13 cellular contexts compared by ENCODE assay signal in genomic region chr10:49298990-49299815, GRCh38. TPM values are rescaled to one million over a fixed set of nuclear protein-coding genes. Genes with fewer than 3 reads are reported as not detected.
DNase-seq lines count a peak whose midpoint lies in the region; ATAC-seq lines count a peak whose summit lies in the region.
"Had no signal": no experiment of that assay in that cellular context is flagged by ENCODE, and none has a peak within 500 bp of the region (broad histone marks: within the 10 kb centered on the region; RNA-seq: fewer than 3 reads in every experiment).

A gene with protein sequence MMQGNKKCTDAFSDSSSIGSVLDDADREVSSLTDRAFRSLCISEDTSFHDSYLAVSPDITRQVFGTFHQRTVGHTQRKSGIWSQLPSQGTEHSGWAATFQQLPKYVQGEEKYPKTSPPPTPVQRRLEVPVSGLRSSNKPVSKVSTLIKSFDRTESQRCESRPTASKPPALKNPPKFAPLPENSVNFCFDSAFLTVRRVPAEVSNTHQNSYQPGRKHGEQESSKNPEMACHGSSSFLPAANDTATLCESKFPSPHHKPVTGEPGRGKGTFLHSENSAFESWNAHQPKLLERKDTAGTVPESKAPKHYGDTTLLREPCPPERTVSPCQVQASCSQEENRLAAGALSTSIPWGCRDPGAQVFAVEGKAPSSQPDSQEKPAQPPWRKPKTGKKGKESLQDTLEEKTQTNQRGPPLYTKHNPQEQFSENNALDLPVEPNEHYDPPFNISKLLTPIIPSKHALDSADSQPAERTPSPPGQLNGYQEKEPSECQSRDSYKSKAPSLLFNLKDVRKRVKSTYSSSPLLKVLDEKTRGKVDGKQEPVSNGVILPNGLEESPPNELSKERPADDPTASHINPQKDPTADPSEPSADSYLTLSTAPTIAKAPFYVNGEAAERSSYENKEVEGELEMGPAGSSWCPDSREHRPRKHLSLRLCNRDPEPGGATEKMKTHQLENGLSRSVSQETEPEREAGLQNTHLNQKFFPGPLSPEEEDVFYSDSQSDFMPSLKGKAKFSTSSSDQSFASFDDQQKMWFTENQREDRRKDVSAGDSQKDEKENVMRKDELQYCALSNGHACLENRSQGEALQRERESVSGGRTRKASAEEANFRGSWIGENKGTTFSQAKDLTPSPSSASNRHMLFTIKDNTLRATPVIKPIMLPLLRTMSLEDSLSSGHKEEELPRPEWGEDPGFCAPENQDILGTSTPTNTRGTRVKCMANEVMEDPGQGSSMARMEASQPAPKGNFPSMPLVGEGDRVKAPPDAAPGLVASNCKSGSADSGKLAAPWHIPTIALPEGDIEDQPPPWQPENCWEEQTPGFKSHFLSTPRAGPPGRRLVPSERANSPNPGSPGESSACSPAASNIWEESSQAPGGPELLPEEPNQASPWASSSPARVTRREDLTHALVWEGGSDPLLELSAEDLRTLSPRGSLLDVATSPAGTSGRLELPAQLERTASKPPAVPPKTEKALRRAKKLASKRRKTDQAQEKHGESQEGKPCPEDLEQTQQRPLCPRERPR (N-terminal part only) (plus strand): TSS chr10:49299170. CDS start chr10:49322546, 23,376 bp downstream.

- peaks cover 30% of the 10 kb centered on the region for H3K4me1 ChIP-seq in SJCRH30

- peak; percentile 67 to 82 for DNase-seq in SJCRH30
- DNase-seq in iPS-NIHi7 (ENCODE audit: extremely low spot score), result peak; percentile 30
- peak; percentile 28 for DNase-seq in smooth muscle cell of the brain vasculature (ENCODE audit: low read depth, low spot score)
- DNase-seq in pons (ENCODE audit: low spot score), result no peak
- DNase-seq in KG1 (lab: John Stamatoyannopoulos, UW), result no peak
- DNase-seq in activated CD4-positive, alpha-beta T cell treated with anti-CD3 and anti-CD28 coated beads, Interleukin-2, amount 10 ng/mL, durations not matched to agents 7 days and 5 days, result no peak
- DNase-seq: activated CD4-positive, alpha-beta T cell treated with anti-CD3 and anti-CD28 coated beads, Interleukin-2, amount 10 ng/mL, durations not matched to agents 24 days and 14 days; stimulated activated CD4-positive, alpha-beta T cell treated with anti-CD3 and anti-CD28 coated beads, Interleukin-1b, Interleukin-23, amount 100 ng/mL, for 48 hours; T-helper 1 cell had no signal

- H3K27me3 Mint-ChIP-seq in activated CD4-positive, alpha-beta T cell treated with anti-CD3 and anti-CD28 coated beads, Interleukin-2, amount 10 ng/mL, durations not matched to agents 7 days and 5 days, result peaks cover 2% of the 10 kb centered on the region
- H3K27me3 Mint-ChIP-seq: stimulated activated naive CD8-positive, alpha-beta T cell treated with anti-CD3 and anti-CD28 coated beads, Interleukin-15, Interleukin-2, amounts not matched to agents 100 ng/mL and 50 ng/mL, for 24 hours had no signal

- no peaks in the 10 kb centered on the region for H3K9me3 Mint-ChIP-seq in activated CD4-positive, alpha-beta T cell treated with anti-CD3 and anti-CD28 coated beads, Interleukin-2, amount 10 ng/mL, durations not matched to agents 7 days and 5 days
- H3K9me3 Mint-ChIP-seq: activated CD4-positive, alpha-beta T cell treated with anti-CD3 and anti-CD28 coated beads, Interleukin-2, amount 10 ng/mL, durations not matched to agents 24 days and 14 days; activated T-helper 2 cell treated with anti-CD3 and anti-CD28 coated beads, Interferon-gamma antibody, Interleukin-2, Interleukin-4, amounts not matched to agents 10 μg/mL and 5 μg/mL and 100 μg/mL, durations not matched to agents 14 hours and 24 hours and 36 hours; stimulated activated naive CD8-positive, alpha-beta T cell treated with anti-CD3 and anti-CD28 coated beads, Interleukin-15, Interleukin-2, amounts not matched to agents 100 ng/mL and 50 ng/mL, for 24 hours had no signal

- H3K36me3 Mint-ChIP-seq in activated CD4-positive, alpha-beta T cell treated with anti-CD3 and anti-CD28 coated beads, Interleukin-2, amount 10 ng/mL, durations not matched to agents 7 days and 5 days (ENCODE audit: low read depth), result no peaks in the 10 kb centered on the region

- POLR2A ChIA-PET in activated CD4-positive, alpha-beta T cell treated with anti-CD3 and anti-CD28 coated beads, Interleukin-2, amount 10 ng/mL, durations not matched to agents 7 days and 5 days (lab: Charles Lee), result no interaction called here

- H3K4me3 ChIP-seq in SJCRH30, result peak within 1 kb of the TSS; percentile 75

- peaks cover 3% of the 10 kb centered on the region; the same call in 1 of the 2 replicates for H3K36me3 ChIP-seq in SJCRH30
- H3K36me3 ChIP-seq: esophagus muscularis mucosa had no signal

- no peak within 1 kb of the TSS for H3K4me3 Mint-ChIP-seq in activated CD4-positive, alpha-beta T cell treated with anti-CD3 and anti-CD28 coated beads, Interleukin-2, amount 10 ng/mL, durations not matched to agents 7 days and 5 days
- H3K4me3 Mint-ChIP-seq: activated CD4-positive, alpha-beta T cell treated with anti-CD3 and anti-CD28 coated beads, Interleukin-2, amount 10 ng/mL, durations not matched to agents 24 days and 14 days; stimulated activated naive CD8-positive, alpha-beta T cell treated with anti-CD3 and anti-CD28 coated beads, Interleukin-15, Interleukin-2, amounts not matched to agents 100 ng/mL and 50 ng/mL, for 24 hours had no signal

- CTCF ChIA-PET in activated CD4-positive, alpha-beta T cell treated with anti-CD3 and anti-CD28 coated beads, Interleukin-2, amount 10 ng/mL, durations not matched to agents 7 days and 5 days (lab: Charles Lee), result no interaction called here

- no peaks in the 10 kb centered on the region for H3K27me3 ChIP-seq in SJCRH30

- H3K4me1 Mint-ChIP-seq in activated CD4-positive, alpha-beta T cell treated with anti-CD3 and anti-CD28 coated beads, Interleukin-2, amount 10 ng/mL, durations not matched to agents 7 days and 5 days, result no peaks in the 10 kb centered on the region
- H3K4me1 Mint-ChIP-seq: activated CD4-positive, alpha-beta T cell treated with anti-CD3 and anti-CD28 coated beads, Interleukin-2, amount 10 ng/mL, durations not matched to agents 24 days and 14 days had no signal

- H3K27ac Mint-ChIP-seq in activated CD4-positive, alpha-beta T cell treated with anti-CD3 and anti-CD28 coated beads, Interleukin-2, amount 10 ng/mL, durations not matched to agents 7 days and 5 days, result no peak within 1 kb of the TSS
- H3K27ac Mint-ChIP-seq: activated CD4-positive, alpha-beta T cell treated with anti-CD3 and anti-CD28 coated beads, Interleukin-2, amount 10 ng/mL, durations not matched to agents 24 days and 14 days; activated T-helper 2 cell treated with anti-CD3 and anti-CD28 coated beads, Interferon-gamma antibody, Interleukin-2, Interleukin-4, amounts not matched to agents 10 μg/mL and 5 μg/mL and 100 μg/mL, durations not matched to agents 14 hours and 24 hours and 36 hours; stimulated activated naive CD8-positive, alpha-beta T cell treated with anti-CD3 and anti-CD28 coated beads, Interleukin-15, Interleukin-2, amounts not matched to agents 100 ng/mL and 50 ng/mL, for 24 hours had no signal

- no peaks in the 10 kb centered on the region for H3K9me3 ChIP-seq in SJCRH30 (replicated peaks)
- H3K9me3 ChIP-seq: esophagus muscularis mucosa had no signal

- peak within 1 kb of the TSS; percentile 92 for H3K27ac ChIP-seq in SJCRH30
- H3K27ac ChIP-seq: esophagus muscularis mucosa had no signal

- ATAC-seq in HG02938 (IDR thresholded peaks at IDR 0.05; ENCODE audit: unreplicated experiment), result peak; percentile 5

RNA-seq across cellular contexts. Expression of the gene that starts here (rescaled TPM):
- 4.5 and 6.6 TPM in 2 replicates for total RNA-seq in SJCRH30 (2014; rRNA removed; shearing (Covaris generic))
- total RNA-seq in activated CD4-positive, alpha-beta T cell treated with anti-CD3 and anti-CD28 coated beads, Interleukin-2, amount 10 ng/mL, durations not matched to agents 7 days and 5 days, result not detected
- total RNA-seq: activated CD4-positive, alpha-beta T cell treated with anti-CD3 and anti-CD28 coated beads, Interleukin-2, amount 10 ng/mL, durations not matched to agents 24 days and 14 days; activated T-helper 2 cell treated with anti-CD3 and anti-CD28 coated beads, Interferon-gamma antibody, Interleukin-2, Interleukin-4, amounts not matched to agents 10 μg/mL and 5 μg/mL and 100 μg/mL, durations not matched to agents 14 hours and 24 hours and 36 hours had no signal

Comparison
In these comparisons a context has a peak if more than half of its experiments do, and no peak if none do; other contexts are left out.
1. DNase-seq: peak in SJCRH30 (2 of 2), iPS-NIHi7 (single experiment) and smooth muscle cell of the brain vasculature (single experiment); none in pons (single experiment), KG1 (single experiment) and activated CD4-positive, alpha-beta T cell treated with anti-CD3 and anti-CD28 coated beads, Interleukin-2, amount 10 ng/mL, durations not matched to agents 7 days and 5 days (single experiment).